Comparison of ENCODE assay signal across 11 cellular contexts in genomic region chr2:238242731-238243495, GRCh38. TPM values are rescaled to one million over a fixed set of nuclear protein-coding genes. Genes with fewer than 3 reads are reported as not detected.
DNase-seq lines count a peak whose midpoint lies in the region; ATAC-seq, FAIRE-seq and TF ChIP-seq lines count a peak whose summit lies in the region.
"Had no signal": no experiment of that assay in that cellular context is flagged by ENCODE, and none has a peak within 500 bp of the region (broad histone marks: within the 10 kb centered on the region; RNA-seq: fewer than 3 reads in every experiment).

No MANE protein-coding gene starts in this region.

- no peak for FAIRE-seq in D721Med (lab: Jason Lieb, UNC)

- intact Hi-C loops in posterior vena cava (cut with DNase I), result no loop called here
- intact Hi-C loops in CD4-positive, alpha-beta memory T cell (cut with micrococcal nuclease), result no loop called here

- no peak overlapping the region for H3K4me3 ChIP-seq in fibroblast of mammary gland (ENCODE audit: control insufficient read depth, low read depth, low read length)
- no peak overlapping the region for H3K4me3 ChIP-seq in CD4-positive, alpha-beta memory T cell (ENCODE audit: low read length in 2 of 2)
- H3K4me3 ChIP-seq: lower lobe of right lung, smooth muscle cell had no signal

- H3K27ac ChIP-seq in CD4-positive, alpha-beta memory T cell (ENCODE audit: low read depth, low read length), result no peak overlapping the region
- H3K27ac ChIP-seq: lower lobe of right lung had no signal

- peaks cover 12% of the 10 kb centered on the region for H3K4me1 ChIP-seq in CD4-positive, alpha-beta memory T cell (ENCODE audit: insufficient read depth, low read length)

- POLR2A ChIA-PET in CD4-positive, alpha-beta memory T cell (lab: Charles Lee; ENCODE audit: partially characterized antibody), result no interaction called here

- no peak overlapping the region for H3K4me3 Mint-ChIP-seq in CD4-positive, alpha-beta memory T cell

- no peaks in the 10 kb centered on the region for H3K27me3 ChIP-seq in CD4-positive, alpha-beta memory T cell (ENCODE audit: insufficient read depth, low read length)

- no peaks in the 10 kb centered on the region for H3K9me3 Mint-ChIP-seq in CD4-positive, alpha-beta memory T cell

- H3K27ac Mint-ChIP-seq in CD4-positive, alpha-beta memory T cell, result peak overlapping the region in 2 of 7 donors; percentile 44 to 74

- H3K36me3 Mint-ChIP-seq in CD4-positive, alpha-beta memory T cell, result peaks cover 19% of the 10 kb centered on the region in 2 donors

- H3K9me3 ChIP-seq in CD4-positive, alpha-beta memory T cell (ENCODE audit: control insufficient read depth in 1 of 2, low read length in 2 of 2), result no peaks in the 10 kb centered on the region
- H3K9me3 ChIP-seq: lower lobe of right lung had no signal

- DNase-seq in H4 (ENCODE audit: low spot score) (peak; percentile 43), NCI-H345 (lab: John Stamatoyannopoulos, UW) (peak; percentile 55), fibroblast of mammary gland (ENCODE audit: low read depth) (peak; percentile 11), posterior vena cava (ENCODE audit: low spot score) (peak; percentile 70), D721Med (ENCODE audit: insufficient read length, low spot score) (no peak)
- DNase-seq in CD4-positive, alpha-beta memory T cell, result no peak
- DNase-seq: activated CD4-positive, alpha-beta T cell treated with anti-CD3 and anti-CD28 coated beads, Interleukin-2, amount 50 U/mL, for 4 hours; lower lobe of right lung had no signal

- CTCF ChIA-PET in CD4-positive, alpha-beta memory T cell (lab: Charles Lee; ENCODE audit: partially characterized antibody), result interaction anchor here (1.8 kb wide), 1 partner anchor 21 kb away, joined by 4 read pairs; no protein-coding TSS in a partner anchor

- peaks cover 6% of the 10 kb centered on the region for H3K36me3 ChIP-seq in CD4-positive, alpha-beta memory T cell (ENCODE audit: insufficient read depth, low read length)

- H3K27me3 Mint-ChIP-seq in CD4-positive, alpha-beta memory T cell, result peaks cover 0 to 2% of the 10 kb centered on the region in 2 donors

- peaks cover 0 to 19% (median 4%) of the 10 kb centered on the region in 4 donors for H3K4me1 Mint-ChIP-seq in CD4-positive, alpha-beta memory T cell

- no peak for TF ChIP-seq CTCF in fibroblast of mammary gland (conservative IDR thresholded peaks at IDR 0.05; ENCODE audit: control insufficient read depth, insufficient read depth, low read depth, low read length)
- TF ChIP-seq CTCF in D721Med (IDR thresholded peaks at IDR 0.05; ENCODE audit: insufficient read depth, missing control alignments), result no peak

- ATAC-seq in HG03469 (IDR thresholded peaks at IDR 0.05; ENCODE audit: unreplicated experiment) (no peak), GM18858 (IDR thresholded peaks at IDR 0.05; ENCODE audit: unreplicated experiment) (no peak)
- ATAC-seq: lower lobe of right lung had no signal

RNA-seq across cellular contexts. Expression of gene HES6, which starts 3.1 kb away (rescaled TPM):
- total RNA-seq in H4 (2014; rRNA removed; shearing (Covaris generic)), result 4.8 and 6.3 TPM in 2 replicates
- 1 to 10 TPM; 2.3 to 6.9 TPM for total RNA-seq in posterior vena cava
- total RNA-seq in CD4-positive, alpha-beta memory T cell, result 1 to 10 TPM in 1 of 2 experiments, under 1 TPM in 1; 0.67 to 2.1 TPM
- polyA plus RNA-seq in CD4-positive, alpha-beta memory T cell, result 1 to 10 TPM in 1 of 2 donors, under 1 TPM in 1; 0.99 to 4.9 TPM

RNA-seq across cellular contexts. Expression of gene ILKAP, which starts 39.4 kb away (rescaled TPM):
- 13.4 and 18.8 TPM in 2 replicates for total RNA-seq in H4 (2014; rRNA removed; shearing (Covaris generic))
- 10 to 100 TPM; 32.2 to 34.9 TPM for total RNA-seq in posterior vena cava
- 10 to 100 TPM; 78.2 to 87.8 TPM for total RNA-seq in CD4-positive, alpha-beta memory T cell
- 10 to 100 TPM; 44.4 to 48.3 TPM for polyA plus RNA-seq in CD4-positive, alpha-beta memory T cell

RNA-seq across cellular contexts. Expression of gene PER2, which starts 45.5 kb away (rescaled TPM):
- total RNA-seq in H4 (2014; rRNA removed; shearing (Covaris generic)), result 3.9 and 4.6 TPM in 2 replicates
- 10 to 100 TPM; 10.1 to 16.8 TPM for total RNA-seq in posterior vena cava
- total RNA-seq in CD4-positive, alpha-beta memory T cell, result 10 to 100 TPM; 11.5 to 13.4 TPM
- polyA plus RNA-seq in CD4-positive, alpha-beta memory T cell, result 1 to 10 TPM in 1 of 2 donors, under 1 TPM in 1; 0.42 to 5.3 TPM

Comparison
In these comparisons a context has a peak if more than half of its experiments do, and no peak if none do; other contexts are left out.
1. DNase-seq: peak in H4 (single experiment), NCI-H345 (single experiment), fibroblast of mammary gland (single experiment) and posterior vena cava (single experiment); none in D721Med (single experiment) and CD4-positive, alpha-beta memory T cell (0 of 5).